In genomic region chr3:32045091-32045964, GRCh38 we compare ENCODE assay signal across 9 cellular contexts.
A peak's percentile ranks its signal among the peaks of the same experiment; 100 is the strongest.
DNase-seq lines count a peak whose midpoint lies in the region; ATAC-seq and TF ChIP-seq lines count a peak whose summit lies in the region.
"Had no signal": no experiment of that assay in that cellular context is flagged by ENCODE, and none has a peak within 500 bp of the region (broad histone marks: within the 10 kb centered on the region; RNA-seq: fewer than 3 reads in every experiment).

No MANE protein-coding gene starts in this region.

- no peaks in the 10 kb centered on the region for H3K4me1 Mint-ChIP-seq in activated CD8-positive, alpha-beta memory T cell treated with anti-CD3 and anti-CD28 coated beads, Interleukin-2, amount 10 ng/mL, durations not matched to agents 7 days and 5 days
- H3K4me1 Mint-ChIP-seq: B cell had no signal

- no peaks in the 10 kb centered on the region for H3K9me2 ChIP-seq in SK-N-SH

- peaks cover 6% of the 10 kb centered on the region for H3K36me3 Mint-ChIP-seq in activated CD8-positive, alpha-beta memory T cell treated with anti-CD3 and anti-CD28 coated beads, Interleukin-2, amount 10 ng/mL, durations not matched to agents 7 days and 5 days

- H3F3A ChIP-seq in SK-N-SH (replicated peaks; ENCODE audit: insufficient read depth) = no peaks in the 10 kb centered on the region

- H3K27me3 ChIP-seq in SK-N-SH (ENCODE audit: insufficient read depth) = no peaks in the 10 kb centered on the region
- no peaks in the 10 kb centered on the region for H3K27me3 ChIP-seq in left lung
- H3K27me3 ChIP-seq in vagina = no peaks in the 10 kb centered on the region

- TF ChIP-seq POLR2A in vagina (IDR thresholded peaks at IDR 0.05) = no peak

- in situ Hi-C loops in KBM-7 (cut with MboI; ENCODE audit: low pct_unique_long_range_greater_than_20kb, low sequenced_read_pairs) = no loop called here

- no peaks in the 10 kb centered on the region for H3K27me3 Mint-ChIP-seq in activated CD8-positive, alpha-beta memory T cell treated with anti-CD3 and anti-CD28 coated beads, Interleukin-2, amount 10 ng/mL, durations not matched to agents 7 days and 5 days
- H3K27me3 Mint-ChIP-seq: B cell had no signal

- TF ChIP-seq CTCF in SK-N-SH (IDR thresholded peaks at IDR 0.05) (no peak), left lung (IDR thresholded peaks at IDR 0.05) (no peak), vagina (IDR thresholded peaks at IDR 0.05) (no peak)

- no peak for TF ChIP-seq RAD21 in SK-N-SH (IDR thresholded peaks at IDR 0.05; ENCODE audit: low read length)

- peaks cover 6% of the 10 kb centered on the region for H3K9me3 Mint-ChIP-seq in activated CD8-positive, alpha-beta memory T cell treated with anti-CD3 and anti-CD28 coated beads, Interleukin-2, amount 10 ng/mL, durations not matched to agents 7 days and 5 days (ENCODE audit: low read depth)

- intact Hi-C loops in left lung (cut with DNase I) = no loop called here
- intact Hi-C loops in vagina (cut with DNase I) = no loop called here

- H3K36me3 ChIP-seq in SK-N-SH (replicated peaks in 1 of 2; ENCODE audit: control insufficient read depth in 1 of 2, insufficient read depth in 2 of 2, low read length in 1 of 2) = no peaks in the 10 kb centered on the region
- no peaks in the 10 kb centered on the region for H3K36me3 ChIP-seq in left lung
- H3K36me3 ChIP-seq in vagina = no peaks in the 10 kb centered on the region

- no peak overlapping the region for H3K4me3 Mint-ChIP-seq in activated CD8-positive, alpha-beta memory T cell treated with anti-CD3 and anti-CD28 coated beads, Interleukin-2, amount 10 ng/mL, durations not matched to agents 7 days and 5 days
- H3K4me3 Mint-ChIP-seq: B cell had no signal

- H3K9me3 ChIP-seq in SK-N-SH (no peaks in the 10 kb centered on the region), left lung (peaks cover 0 to 25% of the 10 kb centered on the region in 2 donors), vagina (no peaks in the 10 kb centered on the region)

- H2AFZ ChIP-seq in SK-N-SH (ENCODE audit: low read depth) = no peak overlapping the region

- 17% methylated on average over 5 of the region's 5 CpGs for WGBS in SK-N-SH (ENCODE audit: low lambda C conversion rate)

- no peak overlapping the region for H3K27ac Mint-ChIP-seq in activated CD8-positive, alpha-beta memory T cell treated with anti-CD3 and anti-CD28 coated beads, Interleukin-2, amount 10 ng/mL, durations not matched to agents 7 days and 5 days
- H3K27ac Mint-ChIP-seq: B cell had no signal

- ATAC-seq in SK-N-SH treated with all-trans-retinoic acid at 6 μM for 48 hours (no peak), left lung (peak; percentile 89), HG03457 (IDR thresholded peaks at IDR 0.05; ENCODE audit: unreplicated experiment) (no peak)
- ATAC-seq in activated CD8-positive, alpha-beta memory T cell treated with anti-CD3 and anti-CD28 coated beads, Interleukin-2, amount 10 ng/mL, durations not matched to agents 7 days and 5 days = no peak

- H3K4me3 ChIP-seq in SK-N-SH (ENCODE audit: low read depth in 2 of 2, low read length in 1 of 2) (no peak overlapping the region), left lung (no peak overlapping the region), vagina (peak overlapping the region in 1 of 2 donors; percentile 24)

- H3K4me1 ChIP-seq in SK-N-SH (ENCODE audit: control insufficient read depth in 1 of 2, insufficient read depth in 2 of 2, low read depth in 1 of 2, low read length in 1 of 2) (peaks cover 0 to 4% of the 10 kb centered on the region in 2 experiments; a peak in 2 of 4 replicates), left lung (peaks cover 7 to 12% of the 10 kb centered on the region in 2 donors), vagina (peaks cover 18% of the 10 kb centered on the region)

- no peak for TF ChIP-seq EP300 in SK-N-SH (IDR thresholded peaks at IDR 0.05; ENCODE audit: borderline replicate concordance in 1 of 2, low read depth in 1 of 2, low read length in 1 of 2)

- no peaks in the 10 kb centered on the region for H4K20me1 ChIP-seq in SK-N-SH (ENCODE audit: insufficient read depth)

- H3K27ac ChIP-seq in SK-N-SH (ENCODE audit: low read depth in 2 of 2, low read length in 1 of 2) (peak overlapping the region in 1 of 2 experiments; percentile 13; a peak in 1 of 4 replicates), left lung (peak overlapping the region; percentile 57 to 65), vagina (peak overlapping the region; percentile 63)

- CTCF ChIA-PET in SK-N-SH (lab: Yijun Ruan, JAX) = interaction anchor here (1.3 to 2.0 kb wide), 2 partner anchors 26 to 99 kb away, joined by 4 to 6 read pairs; no protein-coding TSS in a partner anchor
- CTCF ChIA-PET in activated CD8-positive, alpha-beta memory T cell treated with anti-CD3 and anti-CD28 coated beads, Interleukin-2, amount 10 ng/mL, durations not matched to agents 7 days and 5 days (lab: Charles Lee) = no interaction called here

- POLR2A ChIA-PET in SK-N-SH (lab: Yijun Ruan, JAX) = no interaction called here

- DNase-seq in SK-N-SH (peak; percentile 9), brain pericyte (ENCODE audit: low read depth, low spot score) (peak; percentile 41), left lung (peak in 1 of 2 donors; percentile 33), vagina (ENCODE audit: extremely low spot score in 2 of 2) (no peak), KBM-7 (no peak)
- DNase-seq in activated CD8-positive, alpha-beta memory T cell treated with anti-CD3 and anti-CD28 coated beads, Interleukin-2, amount 10 ng/mL, durations not matched to agents 7 days and 5 days = no peak

- no peak overlapping the region for H3K9ac ChIP-seq in SK-N-SH

- no peak overlapping the region for H3K4me2 ChIP-seq in SK-N-SH

- no peaks in the 10 kb centered on the region for H3K79me2 ChIP-seq in SK-N-SH (ENCODE audit: insufficient read depth)

TF ChIP-seq in SK-N-SH, 30 proteins besides CTCF, POLR2A, EP300 and RAD21 (continues in another document):
- TF ChIP-seq POLR2AphosphoS5 (IDR thresholded peaks at IDR 0.05; ENCODE audit: low read depth, low read length) (no peak), CHD2 (IDR thresholded peaks at IDR 0.05; ENCODE audit: low read length, partially characterized antibody) (no peak), MEF2A (IDR thresholded peaks at IDR 0.05; ENCODE audit: borderline replicate concordance, low read depth) (no peak), TAF1 (IDR thresholded peaks at IDR 0.05; ENCODE audit: borderline replicate concordance, low read depth, low read length) (no peak), NFIC (IDR thresholded peaks at IDR 0.05; ENCODE audit: borderline replicate concordance) (no peak), TEAD4 (IDR thresholded peaks at IDR 0.05; ENCODE audit: borderline replicate concordance, insufficient read depth) (no peak), IRF3 (IDR thresholded peaks at IDR 0.05; ENCODE audit: low read depth, low read length) (no peak), GABPA (IDR thresholded peaks at IDR 0.05; ENCODE audit: low read depth) (no peak), PBX3 (IDR thresholded peaks at IDR 0.05) (no peak)

TF ChIP-seq in SK-N-SH treated with all-trans-retinoic acid at 6 μM for 48 hours, 23 proteins besides CTCF, POLR2A, EP300 and RAD21:
- TF ChIP-seq ESRRG (CRISPR knock-in tag; IDR thresholded peaks at IDR 0.05) (no peak), ZNF70 (CRISPR knock-in tag; IDR thresholded peaks at IDR 0.05) (no peak), ISL1 (CRISPR knock-in tag; IDR thresholded peaks at IDR 0.05) (no peak), TCF4 (CRISPR knock-in tag; IDR thresholded peaks at IDR 0.05; ENCODE audit: borderline replicate concordance) (no peak), ZFP30 (CRISPR knock-in tag; IDR thresholded peaks at IDR 0.05) (no peak), TOX (CRISPR knock-in tag; IDR thresholded peaks at IDR 0.05; ENCODE audit: borderline replicate concordance) (no peak), ZNF8 (CRISPR knock-in tag; IDR thresholded peaks at IDR 0.05) (no peak)

Comparison
In these comparisons a context has a peak if more than half of its experiments do, and no peak if none do; other contexts are left out.
1. DNase-seq: peak in SK-N-SH (single experiment) and brain pericyte (single experiment); none in vagina (0 of 2), activated CD8-positive, alpha-beta memory T cell treated with anti-CD3 and anti-CD28 coated beads, Interleukin-2, amount 10 ng/mL, durations not matched to agents 7 days and 5 days (single experiment) and KBM-7 (single experiment).